ENCODE assay signal across 1 cellular context in genomic region chr10:32153931-32154330, GRCh38.
A peak's percentile ranks its signal among the peaks of the same experiment; 100 is the strongest.
TF ChIP-seq lines count a peak whose summit lies in the region.

No MANE protein-coding gene starts in this region.

TF ChIP-seq in HepG2, 621 proteins besides CTCF, POLR2A, EP300 and RAD21 (continued from another document):
- no peak for TF ChIP-seq TFE3 (CRISPR knock-in tag; IDR thresholded peaks at IDR 0.05)
- TF ChIP-seq CEBPG (CRISPR knock-in tag; IDR thresholded peaks at IDR 0.05), result 0 out of 2 replicates have a peak, but pooled peaks have one; percentile 17
